1 cellular context compared by ENCODE assay signal in genomic region chr5:72347801-72348305, GRCh38.
TF ChIP-seq lines count a peak whose summit lies in the region.

No MANE protein-coding gene starts in this region.

TF ChIP-seq in GM12878, 131 proteins besides CTCF, POLR2A, EP300 and RAD21:
- TF ChIP-seq IKZF1 (conservative IDR thresholded peaks at IDR 0.05), result no peak
- peak; percentile 84; the same call in 1 of the 2 replicates for TF ChIP-seq ZBED1 (IDR thresholded peaks at IDR 0.05; ENCODE audit: borderline replicate concordance)
- TF ChIP-seq CREB1 (IDR thresholded peaks at IDR 0.05; ENCODE audit: low read depth), result peak; percentile 75; the same call in 1 of the 2 replicates
- no peak for TF ChIP-seq MYC (IDR thresholded peaks at IDR 0.05; ENCODE audit: insufficient read depth, insufficient read length, insufficient replicate concordance, low read length, severe bottlenecking)
- TF ChIP-seq JUNB (IDR thresholded peaks at IDR 0.05), result peak; percentile 29; the same call in 1 of the 2 replicates
- TF ChIP-seq NFIC (IDR thresholded peaks at IDR 0.05; ENCODE audit: low read depth, low read length), result 0 out of 2 replicates have a peak, but pooled peaks have one; percentile 17
- TF ChIP-seq MTA2 (IDR thresholded peaks at IDR 0.05; ENCODE audit: low read depth), result no peak
- TF ChIP-seq TCF7 (IDR thresholded peaks at IDR 0.05; ENCODE audit: borderline replicate concordance), result 0 out of 2 replicates have a peak, but pooled peaks have one; percentile 40
- no peak for TF ChIP-seq RUNX3 (IDR thresholded peaks at IDR 0.05; ENCODE audit: low read length)
- TF ChIP-seq, protein P1, sequence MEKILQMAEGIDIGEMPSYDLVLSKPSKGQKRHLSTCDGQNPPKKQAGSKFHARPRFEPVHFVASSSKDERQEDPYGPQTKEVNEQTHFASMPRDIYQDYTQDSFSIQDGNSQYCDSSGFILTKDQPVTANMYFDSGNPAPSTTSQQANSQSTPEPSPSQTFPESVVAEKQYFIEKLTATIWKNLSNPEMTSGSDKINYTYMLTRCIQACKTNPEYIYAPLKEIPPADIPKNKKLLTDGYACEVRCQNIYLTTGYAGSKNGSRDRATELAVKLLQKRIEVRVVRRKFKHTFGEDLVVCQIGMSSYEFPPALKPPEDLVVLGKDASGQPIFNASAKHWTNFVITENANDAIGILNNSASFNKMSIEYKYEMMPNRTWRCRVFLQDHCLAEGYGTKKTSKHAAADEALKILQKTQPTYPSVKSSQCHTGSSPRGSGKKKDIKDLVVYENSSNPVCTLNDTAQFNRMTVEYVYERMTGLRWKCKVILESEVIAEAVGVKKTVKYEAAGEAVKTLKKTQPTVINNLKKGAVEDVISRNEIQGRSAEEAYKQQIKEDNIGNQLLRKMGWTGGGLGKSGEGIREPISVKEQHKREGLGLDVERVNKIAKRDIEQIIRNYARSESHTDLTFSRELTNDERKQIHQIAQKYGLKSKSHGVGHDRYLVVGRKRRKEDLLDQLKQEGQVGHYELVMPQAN (conservative IDR thresholded peaks at IDR 0.05), result no peak
- no peak for TF ChIP-seq RELA (IDR thresholded peaks at IDR 0.05; ENCODE audit: borderline replicate concordance, partially characterized antibody)
- no peak for TF ChIP-seq PRDM15 (CRISPR knock-in tag; IDR thresholded peaks at IDR 0.05)
- TF ChIP-seq, protein P2, sequence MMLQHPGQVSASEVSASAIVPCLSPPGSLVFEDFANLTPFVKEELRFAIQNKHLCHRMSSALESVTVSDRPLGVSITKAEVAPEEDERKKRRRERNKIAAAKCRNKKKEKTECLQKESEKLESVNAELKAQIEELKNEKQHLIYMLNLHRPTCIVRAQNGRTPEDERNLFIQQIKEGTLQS (IDR thresholded peaks at IDR 0.05; ENCODE audit: borderline replicate concordance, extremely low read depth, low read depth, low read length), result no peak
- peak; percentile 64 for TF ChIP-seq EED (IDR thresholded peaks at IDR 0.05; ENCODE audit: low read depth)
- no peak for TF ChIP-seq NFXL1 (IDR thresholded peaks at IDR 0.05; ENCODE audit: borderline replicate concordance)
- TF ChIP-seq, protein P3, sequence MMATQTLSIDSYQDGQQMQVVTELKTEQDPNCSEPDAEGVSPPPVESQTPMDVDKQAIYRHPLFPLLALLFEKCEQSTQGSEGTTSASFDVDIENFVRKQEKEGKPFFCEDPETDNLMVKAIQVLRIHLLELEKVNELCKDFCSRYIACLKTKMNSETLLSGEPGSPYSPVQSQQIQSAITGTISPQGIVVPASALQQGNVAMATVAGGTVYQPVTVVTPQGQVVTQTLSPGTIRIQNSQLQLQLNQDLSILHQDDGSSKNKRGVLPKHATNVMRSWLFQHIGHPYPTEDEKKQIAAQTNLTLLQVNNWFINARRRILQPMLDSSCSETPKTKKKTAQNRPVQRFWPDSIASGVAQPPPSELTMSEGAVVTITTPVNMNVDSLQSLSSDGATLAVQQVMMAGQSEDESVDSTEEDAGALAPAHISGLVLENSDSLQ (IDR thresholded peaks at IDR 0.05), result no peak
- TF ChIP-seq, protein P4, sequence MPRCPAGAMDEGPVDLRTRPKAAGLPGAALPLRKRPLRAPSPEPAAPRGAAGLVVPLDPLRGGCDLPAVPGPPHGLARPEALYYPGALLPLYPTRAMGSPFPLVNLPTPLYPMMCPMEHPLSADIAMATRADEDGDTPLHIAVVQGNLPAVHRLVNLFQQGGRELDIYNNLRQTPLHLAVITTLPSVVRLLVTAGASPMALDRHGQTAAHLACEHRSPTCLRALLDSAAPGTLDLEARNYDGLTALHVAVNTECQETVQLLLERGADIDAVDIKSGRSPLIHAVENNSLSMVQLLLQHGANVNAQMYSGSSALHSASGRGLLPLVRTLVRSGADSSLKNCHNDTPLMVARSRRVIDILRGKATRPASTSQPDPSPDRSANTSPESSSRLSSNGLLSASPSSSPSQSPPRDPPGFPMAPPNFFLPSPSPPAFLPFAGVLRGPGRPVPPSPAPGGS (IDR thresholded peaks at IDR 0.05; ENCODE audit: borderline replicate concordance, insufficient read depth, low read depth, low read length, poor library complexity, severe bottlenecking), result no peak
- TF ChIP-seq SMAD5 (IDR thresholded peaks at IDR 0.05; ENCODE audit: low read depth), result no peak
- 0 out of 2 replicates have a peak, but pooled peaks have one; percentile 12 for TF ChIP-seq MEF2A (IDR thresholded peaks at IDR 0.05; ENCODE audit: insufficient read depth, low read depth, low read length)
- TF ChIP-seq, protein P5, sequence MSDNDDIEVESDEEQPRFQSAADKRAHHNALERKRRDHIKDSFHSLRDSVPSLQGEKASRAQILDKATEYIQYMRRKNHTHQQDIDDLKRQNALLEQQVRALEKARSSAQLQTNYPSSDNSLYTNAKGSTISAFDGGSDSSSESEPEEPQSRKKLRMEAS (IDR thresholded peaks at IDR 0.05; ENCODE audit: low read depth, low read length), result no peak
- no peak for TF ChIP-seq SUZ12 (IDR thresholded peaks at IDR 0.05; ENCODE audit: unreplicated experiment)
- peak; percentile 38; the same call in 1 of the 2 replicates for TF ChIP-seq CREM (IDR thresholded peaks at IDR 0.05; ENCODE audit: low read depth)
- no peak for TF ChIP-seq FOS (IDR thresholded peaks at IDR 0.05; ENCODE audit: borderline replicate concordance, extremely low read depth, insufficient read length)
